In the genomic region with DNA sequence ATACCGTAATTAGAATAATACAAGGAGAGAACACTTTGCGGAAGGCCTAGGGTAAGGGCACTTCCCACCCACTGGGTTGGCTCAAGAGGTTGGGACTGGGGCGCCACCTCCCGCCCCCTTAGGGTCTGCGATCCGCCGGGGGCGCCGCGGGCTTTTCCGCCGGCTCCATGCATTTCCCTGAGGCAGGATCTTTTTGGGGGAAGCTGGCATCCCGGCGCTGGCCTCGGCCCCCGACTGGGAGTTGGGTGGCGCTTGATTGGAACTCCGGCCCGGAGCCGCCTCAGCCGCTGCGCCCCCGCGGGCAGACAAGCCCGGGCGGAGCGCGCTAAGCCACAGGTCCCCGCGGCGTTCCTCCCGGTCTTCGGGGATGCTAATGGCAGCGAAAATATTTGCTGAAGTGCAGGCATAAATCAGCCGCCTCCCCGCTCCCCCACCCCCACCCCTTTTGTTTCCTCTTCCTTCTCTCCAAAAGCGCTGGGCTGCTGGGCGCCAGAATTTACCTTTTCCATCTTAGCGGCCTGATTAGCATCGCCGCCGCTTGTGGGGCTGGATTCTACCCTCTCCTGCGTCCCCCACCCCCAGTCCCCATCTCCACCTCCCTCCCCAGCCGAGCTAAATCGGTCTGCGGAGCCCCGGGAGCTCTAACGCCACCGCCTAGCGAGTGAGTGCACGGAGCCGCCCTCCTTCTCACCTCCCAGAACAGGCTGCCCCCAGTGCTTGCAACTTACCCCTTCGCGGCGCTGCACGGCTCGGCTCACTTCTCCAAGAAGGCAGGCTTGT, we compare ENCODE assay signal across 9 cellular contexts. TPM values are rescaled to one million over a fixed set of nuclear protein-coding genes. Genes with fewer than 3 reads are reported as not detected.
DNase-seq lines count a peak whose midpoint lies in the region; ATAC-seq and TF ChIP-seq lines count a peak whose summit lies in the region.
"Had no signal": no experiment of that assay in that cellular context is flagged by ENCODE, and none has a peak within 500 bp of the region (broad histone marks: within the 10 kb centered on the region; RNA-seq: fewer than 3 reads in every experiment).

No MANE protein-coding gene starts in this region.

- H3K4me3 Mint-ChIP-seq in naive B cell, result peak overlapping the region in 5 of 8 donors; percentile 48 to 67 (median 55)

- peak overlapping the region; percentile 89 for H3K27ac ChIP-seq in RWPE1
- H3K27ac ChIP-seq: C4-2B had no signal

- no peak for TF ChIP-seq CTCF in RWPE1 (conservative IDR thresholded peaks at IDR 0.05; ENCODE audit: low read depth)

- H3K36me3 Mint-ChIP-seq in naive B cell, result no peaks in the 10 kb centered on the region

- POLR2A ChIA-PET in RWPE1 (lab: Yijun Ruan, JAX; ENCODE audit: low non-redundant PET), result interaction anchor here (1.0 kb wide), 1 partner anchor 43 kb away, joined by 7 read pairs; no protein-coding TSS in a partner anchor

- peaks cover 46 to 91% (median 67%) of the 10 kb centered on the region in 3 donors for H3K27me3 Mint-ChIP-seq in naive B cell

- DNase-seq in NCI-H2081 (lab: John Stamatoyannopoulos, UW), result peak; percentile 63
- no peak for DNase-seq in NCI-H2081 treated with DMSO at 0.1 percent for 48 hours (lab: John Stamatoyannopoulos, UW)
- peak; percentile 67 for DNase-seq in RWPE1 (ENCODE audit: low spot score)
- DNase-seq in naive B cell, result no peak
- no peak for DNase-seq in SHP77 treated with DMSO at 0.1 percent for 48 hours (lab: John Stamatoyannopoulos, UW)

- H3K27ac Mint-ChIP-seq in naive B cell, result no peak overlapping the region

- CTCF ChIA-PET in RWPE1 (lab: Yijun Ruan, JAX), result interaction anchor here (0.6 to 1.7 kb wide), 9 partner anchors 9 to 594 kb away, joined by 3 to 6 read pairs (median 3); no protein-coding TSS in a partner anchor

- H3K9me3 Mint-ChIP-seq in naive B cell, result no peaks in the 10 kb centered on the region

- H3K4me1 Mint-ChIP-seq in naive B cell, result peaks cover 13 to 25% (median 15%) of the 10 kb centered on the region in 3 donors

- ATAC-seq in esophagus mucosa (peak; percentile 38), naive B cell (ENCODE audit: low read depth in 2 of 2) (no peak), GM21717 (IDR thresholded peaks at IDR 0.05; ENCODE audit: unreplicated experiment) (no peak), HG03159 (IDR thresholded peaks at IDR 0.05; ENCODE audit: unreplicated experiment) (no peak)

RNA-seq across cellular contexts. Expression of a gene that starts 5.1 kb away (rescaled TPM):
- 37.0 TPM for total RNA-seq in esophagus mucosa
- polyA plus RNA-seq in naive B cell (ENCODE audit: low read depth in 6 of 6), result not detected

Comparison
In these comparisons a context has a peak if more than half of its experiments do, and no peak if none do; other contexts are left out.
1. DNase-seq: peak in NCI-H2081 (2 of 2) and RWPE1 (single experiment); none in NCI-H2081 treated with DMSO at 0.1 percent for 48 hours (single experiment), naive B cell (single experiment) and SHP77 treated with DMSO at 0.1 percent for 48 hours (single experiment).